9 cellular contexts compared by ENCODE assay signal in genomic region chr4:106380179-106380578, GRCh38. TPM values are rescaled to one million over a fixed set of nuclear protein-coding genes. Genes with fewer than 3 reads are reported as not detected.
"Had no signal": no experiment of that assay in that cellular context is flagged by ENCODE, and none has a peak within 500 bp of the region (broad histone marks: within the 10 kb centered on the region; RNA-seq: fewer than 3 reads in every experiment).

No MANE protein-coding gene starts in this region.

- H3K4me3 ChIP-seq: GM12878 had no signal

- FAIRE-seq: G401.6, GM12878, GM12891, GM12892, GM18507, GM19239 had no signal

- ATAC-seq: GM12878 had no signal

- DNase-seq: GDM1, GF-D8 had no signal

RNA-seq across cellular contexts. Expression of gene GIMD1, which starts 11.6 kb away (rescaled TPM):
- total RNA-seq: G401, GM12878 had no signal
